8 cellular contexts compared by ENCODE assay signal in genomic region chr16:30609928-30610839, GRCh38. TPM values are rescaled to one million over a fixed set of nuclear protein-coding genes. Genes with fewer than 3 reads are reported as not detected.
A peak's percentile ranks its signal among the peaks of the same experiment; 100 is the strongest.
DNase-seq lines count a peak whose midpoint lies in the region; ATAC-seq and TF ChIP-seq lines count a peak whose summit lies in the region.

Gene ZNF689, minus strand, starts transcription at chr16:30610389. Its CDS starts 348 bp downstream, at chr16:30610041.

- peaks cover 25% of the 10 kb centered on the region for H3K36me3 Mint-ChIP-seq in activated CD4-positive, alpha-beta T cell treated with anti-CD3 and anti-CD28 coated beads, Interleukin-2, amount 10 ng/mL, durations not matched to agents 24 days and 14 days (ENCODE audit: low read depth)

- H3K27me3 Mint-ChIP-seq in activated CD4-positive, alpha-beta T cell treated with anti-CD3 and anti-CD28 coated beads, Interleukin-2, amount 10 ng/mL, durations not matched to agents 24 days and 14 days, result no peaks in the 10 kb centered on the region

- H3K4me1 Mint-ChIP-seq in activated CD4-positive, alpha-beta T cell treated with anti-CD3 and anti-CD28 coated beads, Interleukin-2, amount 10 ng/mL, durations not matched to agents 24 days and 14 days, result peaks cover 24% of the 10 kb centered on the region

- H3K9me3 Mint-ChIP-seq in activated CD4-positive, alpha-beta T cell treated with anti-CD3 and anti-CD28 coated beads, Interleukin-2, amount 10 ng/mL, durations not matched to agents 24 days and 14 days, result no peaks in the 10 kb centered on the region

- H3K4me3 ChIP-seq in BE2C (ENCODE audit: low read depth, low read length) (peak within 1 kb of the TSS; percentile 93), coronary artery (peak within 1 kb of the TSS; percentile 88)

- no peaks in the 10 kb centered on the region for H3K9me3 ChIP-seq in BE2C

- H3K27ac ChIP-seq in coronary artery, result peak within 1 kb of the TSS; percentile 89 to 92

- peak; percentile 85 for ATAC-seq in HG03460 (IDR thresholded peaks at IDR 0.05; ENCODE audit: unreplicated experiment)
- peak; percentile 94 for ATAC-seq in left colon

- H3K27ac Mint-ChIP-seq in activated CD4-positive, alpha-beta T cell treated with anti-CD3 and anti-CD28 coated beads, Interleukin-2, amount 10 ng/mL, durations not matched to agents 24 days and 14 days, result peak within 1 kb of the TSS; percentile 97

- TF ChIP-seq CTCF in BE2C (IDR thresholded peaks at IDR 0.05; ENCODE audit: low read depth, low read length) (no peak), coronary artery (IDR thresholded peaks at IDR 0.05) (no peak)

- H3K36me3 ChIP-seq in BE2C, result peaks cover 20% of the 10 kb centered on the region

- peaks cover 1% of the 10 kb centered on the region for H3K4me1 ChIP-seq in BE2C

- peak within 1 kb of the TSS; percentile 94 for H3K4me3 Mint-ChIP-seq in activated CD4-positive, alpha-beta T cell treated with anti-CD3 and anti-CD28 coated beads, Interleukin-2, amount 10 ng/mL, durations not matched to agents 24 days and 14 days

- intact Hi-C loops in activated CD4-positive, alpha-beta T cell treated with anti-CD3 and anti-CD28 coated beads, Interleukin-2, amount 10 ng/mL, durations not matched to agents 24 days and 14 days (cut with micrococcal nuclease), result loop anchor here (1.0 to 2.0 kb wide), 2 partner anchors 41 to 75 kb away; partner anchors contain the start of gene PRR14
- intact Hi-C loops in left colon (cut with DNase I, micrococcal nuclease), result loop anchor here in 1 of 2 donors (10.0 kb wide), 1 partner anchor 185 kb away; no protein-coding TSS in a partner anchor

- H3K27me3 ChIP-seq in BE2C, result no peaks in the 10 kb centered on the region

- DNase-seq in BE2C (peak; percentile 94), GM19240 (ENCODE audit: insufficient read length, low spot score) (peak; percentile 90), NCI-H526 treated with DMSO at 0.1 percent for 48 hours (lab: John Stamatoyannopoulos, UW) (peak; percentile 93), coronary artery (ENCODE audit: low spot score) (peak; percentile 98), left colon (peak; percentile 93 to 94)
- peak; percentile 99 for DNase-seq in activated CD4-positive, alpha-beta T cell treated with anti-CD3 and anti-CD28 coated beads, Interleukin-2, amount 10 ng/mL, durations not matched to agents 24 days and 14 days
- DNase-seq in stimulated activated CD4-positive, alpha-beta T cell treated with anti-CD3 and anti-CD28 coated beads, Interleukin-1b, Interleukin-23, amount 100 ng/mL, for 48 hours, result peak; percentile 96

RNA-seq across cellular contexts. Expression of gene ZNF689, which starts in this region (rescaled TPM):
- polyA plus RNA-seq in BE2C (2012; ENCODE audit: insufficient read depth, insufficient read length, low read depth), result 26.6 TPM
- total RNA-seq in activated CD4-positive, alpha-beta T cell treated with anti-CD3 and anti-CD28 coated beads, Interleukin-2, amount 10 ng/mL, durations not matched to agents 24 days and 14 days, result 14.0 and 14.6 TPM in 2 replicates
- 1 to 10 TPM; 6.8 to 6.9 TPM for total RNA-seq in left colon

Comparison
In these comparisons a context has a peak if more than half of its experiments do, and no peak if none do; other contexts are left out.
1. Peak in every context shown above with its lines: DNase-seq, ATAC-seq, H3K4me3 ChIP-seq and H3K27ac ChIP-seq.